31 cellular contexts compared by ENCODE assay signal in the genomic region with DNA sequence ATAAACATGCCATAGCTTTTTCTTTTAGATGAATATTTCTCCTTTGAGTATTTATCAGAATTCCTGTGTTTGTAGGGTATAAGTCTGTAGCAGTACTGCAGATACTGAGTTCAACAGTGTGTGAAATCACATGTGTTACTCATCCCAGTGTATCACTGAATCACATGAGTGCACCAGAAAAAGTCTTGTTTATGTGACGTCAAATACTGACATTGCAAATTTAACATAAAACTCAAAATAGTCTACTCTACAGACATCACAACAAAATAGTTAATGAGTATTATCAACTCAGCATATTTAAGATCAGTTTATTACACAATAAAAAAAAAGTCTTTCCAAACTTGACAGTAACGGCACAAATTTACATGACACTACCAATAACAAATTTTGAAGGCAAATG.
A peak's percentile ranks its signal among the peaks of the same experiment; 100 is the strongest.
DNase-seq lines count a peak whose midpoint lies in the region; ATAC-seq, FAIRE-seq and TF ChIP-seq lines count a peak whose summit lies in the region.
"Had no signal": no experiment of that assay in that cellular context is flagged by ENCODE, and none has a peak within 500 bp of the region (broad histone marks: within the 10 kb centered on the region; RNA-seq: fewer than 3 reads in every experiment).

No MANE protein-coding gene starts in this region.

- intact Hi-C loops in HepG2 (cut with micrococcal nuclease; ENCODE audit: unreplicated experiment) (no loop called here), right lobe of liver (cut with DNase I) (no loop called here)

- BruUV-seq in HepG2 (replicated peaks; lab: Mats Ljungman, UMichigan): no TSS peak

- no peaks in the 10 kb centered on the region for H3K27me3 ChIP-seq in HepG2 (ENCODE audit: control insufficient read depth in 1 of 2, insufficient read depth in 2 of 2, low read length in 2 of 2)
- H3K27me3 ChIP-seq in right lobe of liver: no peaks in the 10 kb centered on the region
- H3K27me3 ChIP-seq: body of pancreas, upper lobe of right lung had no signal

- no peak for FAIRE-seq in HepG2 (lab: Jason Lieb, UNC)
- FAIRE-seq in endometrium (lab: Jason Lieb, UNC): peak; percentile 51
- FAIRE-seq: GM18507 had no signal

- H3K4me1 Mint-ChIP-seq in activated CD4-positive, alpha-beta memory T cell treated with anti-CD3 and anti-CD28 coated beads, Interleukin-2, amount 10 ng/mL, durations not matched to agents 7 days and 5 days: no peaks in the 10 kb centered on the region
- H3K4me1 Mint-ChIP-seq: T-helper 17 cell had no signal

- TF ChIP-seq POLR2A in HepG2 (IDR thresholded peaks at IDR 0.05; ENCODE audit: insufficient read depth in 1 of 2, low read depth in 2 of 2, low read length in 2 of 2) (no peak), right lobe of liver (IDR thresholded peaks at IDR 0.05) (no peak)

- TF ChIP-seq EP300 in HepG2 (IDR thresholded peaks at IDR 0.05; ENCODE audit: low read depth in 2 of 2, low read length in 2 of 2) (no peak), HepG2 (CRISPR knock-in tag; IDR thresholded peaks at IDR 0.05; ENCODE audit: borderline replicate concordance) (no peak)

- H3K9ac ChIP-seq in HepG2 (ENCODE audit: insufficient read depth, low read depth, low read length): no peak overlapping the region

- H3K27me3 Mint-ChIP-seq in activated CD4-positive, alpha-beta memory T cell treated with anti-CD3 and anti-CD28 coated beads, Interleukin-2, amount 10 ng/mL, durations not matched to agents 7 days and 5 days: no peaks in the 10 kb centered on the region

- no peak overlapping the region for H3K27ac ChIP-seq in HepG2 (ENCODE audit: extremely low read length, insufficient read depth, low read length)
- H3K27ac ChIP-seq in right lobe of liver: no peak overlapping the region
- H3K27ac ChIP-seq: 22Rv1, body of pancreas, PC-9, skin epidermis, upper lobe of right lung had no signal

- no peaks in the 10 kb centered on the region for H3K79me2 ChIP-seq in HepG2 (ENCODE audit: insufficient read depth, low read length)

- TF ChIP-seq CTCF in HepG2 (CRISPR knock-in tag; IDR thresholded peaks at IDR 0.05): no peak
- TF ChIP-seq CTCF in right lobe of liver (IDR thresholded peaks at IDR 0.05): no peak

- no peak overlapping the region for H3K4me2 ChIP-seq in HepG2 (ENCODE audit: low read depth, low read length)
- H3K4me2 ChIP-seq: PC-9 had no signal

- no peak overlapping the region for H3K4me3 Mint-ChIP-seq in activated CD4-positive, alpha-beta memory T cell treated with anti-CD3 and anti-CD28 coated beads, Interleukin-2, amount 10 ng/mL, durations not matched to agents 7 days and 5 days
- H3K4me3 Mint-ChIP-seq: nephron, T-helper 17 cell had no signal

- no peak overlapping the region for H3K27ac Mint-ChIP-seq in activated CD4-positive, alpha-beta memory T cell treated with anti-CD3 and anti-CD28 coated beads, Interleukin-2, amount 10 ng/mL, durations not matched to agents 7 days and 5 days
- H3K27ac Mint-ChIP-seq: nephron, T-helper 17 cell had no signal

- in situ Hi-C loops in HepG2 (cut with HindIII; ENCODE audit: extremely low pct_ligation_motif_present, low pct_unique_long_range_greater_than_20kb): no loop called here

- WGBS in HepG2 (ENCODE audit: low lambda C conversion rate): 24% methylated on average over 2 of the region's 2 CpGs
- WGBS in right lobe of liver (ENCODE audit: insufficient coverage, low coverage, low lambda C conversion rate, missing lambda C conversion rate): 79% methylated on average over 2 of the region's 2 CpGs

- CTCF ChIA-PET in HepG2 (lab: Yijun Ruan, JAX; ENCODE audit: low intra/inter-chr PET ratio, low total read pairs): no interaction called here
- CTCF ChIA-PET in activated CD4-positive, alpha-beta memory T cell treated with anti-CD3 and anti-CD28 coated beads, Interleukin-2, amount 10 ng/mL, durations not matched to agents 7 days and 5 days (lab: Charles Lee): no interaction called here

- POLR2A ChIA-PET in HepG2 (lab: Yijun Ruan, JAX): no interaction called here
- POLR2A ChIA-PET in activated CD4-positive, alpha-beta memory T cell treated with anti-CD3 and anti-CD28 coated beads, Interleukin-2, amount 10 ng/mL, durations not matched to agents 7 days and 5 days (lab: Charles Lee): no interaction called here

- DNase-seq in HepG2 (ENCODE audit: low spot score) (no peak), right lobe of liver (no peak), foreskin melanocyte (peak; percentile 42), NCI-H2227 treated with DMSO at 0.1 percent for 48 hours (lab: John Stamatoyannopoulos, UW) (no peak)
- DNase-seq in activated CD4-positive, alpha-beta memory T cell treated with anti-CD3 and anti-CD28 coated beads, Interleukin-2, amount 10 ng/mL, durations not matched to agents 7 days and 5 days: no peak
- DNase-seq: activated CD4-positive, alpha-beta T cell treated with anti-CD3 and anti-CD28 coated beads, Interleukin-2, amount 50 U/mL, for 48 hours; activated CD4-positive, CD25-positive, alpha-beta regulatory T cell treated with anti-CD3 and anti-CD28 coated beads, Interleukin-2, amount 50 U/mL, for 72 hours; activated naive CD4-positive, alpha-beta T cell treated with Interleukin-2 at 50 U/mL for 16 hours; body of pancreas; Calu3; dermis blood vessel endothelial cell; DND-41; Karpas-422; left colon; mammary epithelial cell; NCI-H1417 treated with DMSO at 0.1 percent for 48 hours; NCI-H2081 treated with DMSO at 0.1 percent for 48 hours; NCI-H226; NCI-H526 treated with DMSO at 0.1 percent for 48 hours; PC-9; Right ventricle myocardium superior; stimulated activated naive CD4-positive, alpha-beta T cell; T-helper 17 cell; upper lobe of right lung had no signal

- H3K9me3 ChIP-seq in HepG2 (ENCODE audit: low read length): no peaks in the 10 kb centered on the region
- no peaks in the 10 kb centered on the region for H3K9me3 ChIP-seq in right lobe of liver
- H3K9me3 ChIP-seq: body of pancreas, upper lobe of right lung had no signal

- no peaks in the 10 kb centered on the region for H3K36me3 Mint-ChIP-seq in activated CD4-positive, alpha-beta memory T cell treated with anti-CD3 and anti-CD28 coated beads, Interleukin-2, amount 10 ng/mL, durations not matched to agents 7 days and 5 days (ENCODE audit: low read depth)

- H2AFZ ChIP-seq in HepG2 (ENCODE audit: low read length): no peak overlapping the region
- H2AFZ ChIP-seq: PC-9 had no signal

- H3K4me1 ChIP-seq in HepG2 (ENCODE audit: insufficient read depth, low read length): no peaks in the 10 kb centered on the region
- no peaks in the 10 kb centered on the region for H3K4me1 ChIP-seq in right lobe of liver
- H3K4me1 ChIP-seq: body of pancreas, upper lobe of right lung had no signal

- ATAC-seq in HepG2 (no peak), right lobe of liver (no peak), GM18858 (IDR thresholded peaks at IDR 0.05; ENCODE audit: unreplicated experiment) (no peak), GM19395 (IDR thresholded peaks at IDR 0.05; ENCODE audit: unreplicated experiment) (no peak)
- ATAC-seq: body of pancreas, left colon, T-helper 17 cell, upper lobe of right lung had no signal

- H3K9me3 Mint-ChIP-seq in activated CD4-positive, alpha-beta memory T cell treated with anti-CD3 and anti-CD28 coated beads, Interleukin-2, amount 10 ng/mL, durations not matched to agents 7 days and 5 days: no peaks in the 10 kb centered on the region
- H3K9me3 Mint-ChIP-seq: nephron had no signal

- H3K4me3 ChIP-seq in HepG2 (replicated peaks in 1 of 3; ENCODE audit: insufficient read depth in 1 of 3, low read depth in 2 of 3, low read length in 3 of 3) (no peak overlapping the region), right lobe of liver (no peak overlapping the region)
- H3K4me3 ChIP-seq: body of pancreas, PC-9, skin epidermis, upper lobe of right lung had no signal

- TF ChIP-seq RAD21 in HepG2 (CRISPR knock-in tag; IDR thresholded peaks at IDR 0.05): no peak

- H4K20me1 ChIP-seq in HepG2 (ENCODE audit: insufficient read depth, low read length): no peaks in the 10 kb centered on the region

- H3K36me3 ChIP-seq in HepG2 (replicated peaks in 1 of 2; ENCODE audit: control insufficient read depth in 1 of 2, insufficient read depth in 2 of 2, low read length in 2 of 2): no peaks in the 10 kb centered on the region
- no peaks in the 10 kb centered on the region for H3K36me3 ChIP-seq in right lobe of liver
- H3K36me3 ChIP-seq: upper lobe of right lung had no signal

TF ChIP-seq in HepG2, 621 proteins besides CTCF, POLR2A, EP300 and RAD21:
- TF ChIP-seq GATAD2A (CRISPR knock-in tag; IDR thresholded peaks at IDR 0.05): no peak
- TF ChIP-seq MAFF (IDR thresholded peaks at IDR 0.05; ENCODE audit: low read depth, low read length): peak; percentile 40; the same call in 1 of the 2 replicates
- no peak for TF ChIP-seq HHEX (CRISPR knock-in tag; IDR thresholded peaks at IDR 0.05)
- peak; percentile 18 to 61; a peak in 3 of 4 replicates for TF ChIP-seq MAFK (conservative IDR thresholded peaks at IDR 0.05 in 1 of 2, IDR thresholded peaks at IDR 0.05 in 1 of 2; ENCODE audit: low read length in 2 of 2)
- TF ChIP-seq CREB1 (IDR thresholded peaks at IDR 0.05): 0 out of 2 replicates have a peak, but pooled peaks have one; percentile 15
- no peak for TF ChIP-seq CREB1 (CRISPR knock-in tag; IDR thresholded peaks at IDR 0.05)
TF ChIP-seq in HepG2: peak in this region for 3.
